Comparison of ENCODE assay signal across 8 cellular contexts in the genomic region with DNA sequence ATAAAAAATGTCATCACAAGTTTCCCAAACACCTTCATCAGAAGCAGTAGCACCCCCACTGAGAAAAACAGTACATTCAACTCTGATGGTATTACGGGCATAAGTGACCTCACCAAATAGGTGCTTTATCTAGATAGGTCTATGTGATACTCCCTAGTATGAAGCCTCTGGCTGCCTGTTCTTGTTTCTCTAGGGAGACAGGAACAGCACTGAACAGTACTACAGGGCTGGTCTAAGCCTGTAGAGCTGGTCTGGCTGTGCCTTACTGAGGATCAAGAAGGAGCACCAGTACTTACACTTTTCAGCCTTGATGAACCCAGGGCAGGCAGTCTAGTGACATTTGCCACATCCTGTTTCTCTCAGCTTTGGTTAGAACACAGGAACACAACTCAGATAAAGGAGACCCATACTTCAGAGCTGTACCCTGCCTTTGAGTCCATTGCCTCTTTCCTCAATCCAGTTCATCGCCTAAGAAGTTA. TPM values are rescaled to one million over a fixed set of nuclear protein-coding genes. Genes with fewer than 3 reads are reported as not detected.
A peak's percentile ranks its signal among the peaks of the same experiment; 100 is the strongest.
DNase-seq lines count a peak whose midpoint lies in the region; ATAC-seq and TF ChIP-seq lines count a peak whose summit lies in the region.

No MANE protein-coding gene starts in this region.

- DNase-seq in GM06990 (ENCODE audit: extremely low read depth, insufficient read length) (peak; percentile 22), Peyer's patch (peak in 2 of 3 donors; percentile 62 to 79), left ventricle myocardium superior (no peak), Calu3 (no peak), COLO829 (ENCODE audit: low spot score) (no peak), glutamatergic neuron (no peak), NOMO-1 treated with dmso at 0.1 percent for 144 hours (lab: John Stamatoyannopoulos, UW; ENCODE audit: unreplicated experiment) (no peak)

- H3K9me3 Mint-ChIP-seq in Calu3 (ENCODE audit: low read depth, unreplicated experiment) = no peaks in the 10 kb centered on the region
- H3K9me3 Mint-ChIP-seq in glutamatergic neuron (ENCODE audit: unreplicated experiment) = no peaks in the 10 kb centered on the region

- BruUV-seq in Calu3 (replicated peaks; lab: Mats Ljungman, UMichigan) = no TSS peak

- no peak overlapping the region for H3K4me3 ChIP-seq in GM06990 (replicated peaks; ENCODE audit: low read depth, low read length)
- no peak overlapping the region for H3K4me3 ChIP-seq in Peyer's patch

- H3K36me3 ChIP-seq in GM06990 (ENCODE audit: control insufficient read depth, insufficient read depth, low read length) (no peaks in the 10 kb centered on the region), Peyer's patch (peaks cover 0 to 37% (median 0%) of the 10 kb centered on the region in 3 donors)

- H3K36me3 Mint-ChIP-seq in Calu3 (ENCODE audit: insufficient read depth, unreplicated experiment) (no peaks in the 10 kb centered on the region), glutamatergic neuron (ENCODE audit: unreplicated experiment) (peaks cover 23% of the 10 kb centered on the region)

- no peak for TF ChIP-seq POLR2A in Peyer's patch (IDR thresholded peaks at IDR 0.05)

- TF ChIP-seq CTCF in GM06990 (IDR thresholded peaks at IDR 0.05; ENCODE audit: insufficient read depth, low read length, poor library complexity, severe bottlenecking) (no peak), Peyer's patch (IDR thresholded peaks at IDR 0.05) (no peak), Calu3 (IDR thresholded peaks at IDR 0.05; ENCODE audit: unreplicated experiment) (no peak), glutamatergic neuron (IDR thresholded peaks at IDR 0.05; ENCODE audit: partially characterized antibody, unreplicated experiment) (no peak)

- intact Hi-C loops in left ventricle myocardium superior (cut with micrococcal nuclease) (no loop called here), Calu3 (cut with micrococcal nuclease; ENCODE audit: unreplicated experiment) (no loop called here)

- H3K4me1 ChIP-seq in Peyer's patch = peaks cover 0 to 8% (median 4%) of the 10 kb centered on the region in 4 donors

- no peaks in the 10 kb centered on the region for H3K27me3 ChIP-seq in GM06990 (replicated peaks; ENCODE audit: control insufficient read depth, insufficient read depth, low read length)
- H3K27me3 ChIP-seq in Peyer's patch = no peaks in the 10 kb centered on the region

- H3K4me1 Mint-ChIP-seq in Calu3 (ENCODE audit: low read depth, unreplicated experiment) = no peaks in the 10 kb centered on the region
- H3K4me1 Mint-ChIP-seq in glutamatergic neuron (ENCODE audit: low read depth, unreplicated experiment) = peaks cover 17% of the 10 kb centered on the region

- no peaks in the 10 kb centered on the region for H3K9me3 ChIP-seq in Peyer's patch

- ATAC-seq in GM21723 (IDR thresholded peaks at IDR 0.05; ENCODE audit: unreplicated experiment) (peak; percentile 74), left ventricle myocardium superior (peak; percentile 34)

- CTCF ChIA-PET in Calu3 (lab: Charles Lee) = no interaction called here

- peak overlapping the region; percentile 57 to 70 (median 63) for H3K27ac ChIP-seq in Peyer's patch

- H3K27ac Mint-ChIP-seq in Calu3 (ENCODE audit: unreplicated experiment) (no peak overlapping the region), glutamatergic neuron (ENCODE audit: unreplicated experiment) (no peak overlapping the region)

- H3K4me3 Mint-ChIP-seq in Calu3 (ENCODE audit: low read depth, unreplicated experiment) = no peak overlapping the region
- H3K4me3 Mint-ChIP-seq in glutamatergic neuron (ENCODE audit: unreplicated experiment) = no peak overlapping the region

- H3K27me3 Mint-ChIP-seq in Calu3 (ENCODE audit: unreplicated experiment) (no peaks in the 10 kb centered on the region), glutamatergic neuron (ENCODE audit: unreplicated experiment) (no peaks in the 10 kb centered on the region)

RNA-seq across cellular contexts. Expression of a gene that starts 35.9 kb away (rescaled TPM):
- total RNA-seq in Peyer's patch = 10 to 100 TPM; 44.5 to 45.8 (median 45.2) TPM
- total RNA-seq in left ventricle myocardium superior = 15.4 TPM
- 16.3 and 16.8 TPM in 2 replicates for total RNA-seq in Calu3 (2022)
- total RNA-seq in glutamatergic neuron (ENCODE audit: unreplicated experiment) = 14.6 TPM

RNA-seq across cellular contexts. Expression of a gene that starts 36.2 kb away (rescaled TPM):
- total RNA-seq in Peyer's patch = 10 to 100 TPM; 17.8 to 33.8 (median 24.3) TPM
- total RNA-seq in left ventricle myocardium superior = 18.2 TPM
- total RNA-seq in Calu3 (2022) = 14.7 and 16.8 TPM in 2 replicates
- 30.5 TPM for total RNA-seq in glutamatergic neuron (ENCODE audit: unreplicated experiment)

Comparison
In these comparisons a context has a peak if more than half of its experiments do, and no peak if none do; other contexts are left out.
1. DNase-seq: peak in GM06990 (single experiment) and Peyer's patch (2 of 3); none in left ventricle myocardium superior (single experiment), Calu3 (single experiment), COLO829 (single experiment), glutamatergic neuron (single experiment) and NOMO-1 treated with dmso at 0.1 percent for 144 hours (single experiment).